Comparison of ENCODE assay signal across 30 cellular contexts in genomic region chrX:41553688-41554087, GRCh38.
A peak's percentile ranks its signal among the peaks of the same experiment; 100 is the strongest.
DNase-seq lines count a peak whose midpoint lies in the region; ATAC-seq lines count a peak whose summit lies in the region.
"Had no signal": no experiment of that assay in that cellular context is flagged by ENCODE, and none has a peak within 500 bp of the region (broad histone marks: within the 10 kb centered on the region; RNA-seq: fewer than 3 reads in every experiment).

No MANE protein-coding gene starts in this region.

- DNase-seq in EH (ENCODE audit: low read depth) (peak; percentile 49), dermis blood vessel endothelial cell (peak; percentile 2), iris pigment epithelial cell (ENCODE audit: low read depth) (peak; percentile 30), cerebellum (ENCODE audit: low spot score) (no peak), GM19240 (ENCODE audit: insufficient read length, low spot score) (no peak)
- no peak for DNase-seq in central memory CD4-positive, alpha-beta T cell
- DNase-seq in natural killer cell treated with Interleukin-12 subunit alpha and Interleukin-12 subunit beta and Interleukin-15 and Interleukin-18, amount 100 ng/mL, for 72 hours (ENCODE audit: low spot score), result no peak
- DNase-seq: ACHN; activated CD8-positive, alpha-beta memory T cell treated with anti-CD3 and anti-CD28 coated beads, Interleukin-2, amount 50 U/mL, for 48 hours; activated CD8-positive, alpha-beta T cell treated with anti-CD3 and anti-CD28 coated beads for 36 hours; activated naive CD4-positive, alpha-beta T cell treated with anti-CD3 and anti-CD28 coated beads, Interleukin-2, amount 10 ng/mL, durations not matched to agents 7 days and 5 days; adrenal gland; brain microvascular endothelial cell; foreskin melanocyte; GDM1; HCEC 1CT; heart left ventricle; kidney; NCI-H1092 treated with DMSO at 0.1 percent for 48 hours; NCI-H187 treated with DMSO at 0.1 percent for 48 hours; NCI-H524; NK-92 treated with Interleukin-12 subunit alpha and Interleukin-12 subunit beta, amount 100 ng/mL, for 24 hours; spleen; stimulated activated CD4-positive, alpha-beta T cell treated with anti-CD3 and anti-CD28 coated beads, Interleukin-2, amount 100 ng/mL, for 24 hours had no signal

- H3K4me3 Mint-ChIP-seq in natural killer cell treated with Interleukin-12 subunit alpha and Interleukin-12 subunit beta and Interleukin-15 and Interleukin-18, amount 100 ng/mL, for 72 hours, result no peak overlapping the region
- H3K4me3 Mint-ChIP-seq: activated CD8-positive, alpha-beta T cell treated with anti-CD3 and anti-CD28 coated beads for 36 hours; activated naive CD4-positive, alpha-beta T cell treated with anti-CD3 and anti-CD28 coated beads, Interleukin-2, amount 10 ng/mL, durations not matched to agents 7 days and 5 days; activated T-helper 1 cell treated with anti-CD3 and anti-CD28 coated beads, Interleukin-12 subunit alpha, Interleukin-12 subunit beta, Interleukin-2, Interleukin-4 antibody, amounts not matched to agents 30 ng/mL and 10 ng/mL and 1 ng/mL, durations not matched to agents 14 hours and 24 hours and 36 hours; stimulated activated naive CD8-positive, alpha-beta T cell treated with anti-CD3 and anti-CD28 coated beads, Interleukin-15, Interleukin-2, amounts not matched to agents 100 ng/mL and 50 ng/mL, for 24 hours had no signal

- peak overlapping the region; percentile 47 for H3K27ac ChIP-seq in KOPT-K1 (ENCODE audit: low read depth, low read length, poor library complexity, severe bottlenecking)
- H3K27ac ChIP-seq: adrenal gland, BLaER1, brain microvascular endothelial cell, heart left ventricle, right atrium auricular region, spleen had no signal

- peaks cover 4% of the 10 kb centered on the region for H3K36me3 ChIP-seq in KOPT-K1 (ENCODE audit: insufficient read depth, low read length)
- H3K36me3 ChIP-seq: adrenal gland, BLaER1, brain microvascular endothelial cell, right atrium auricular region had no signal

- no peaks in the 10 kb centered on the region for H3K9me3 Mint-ChIP-seq in natural killer cell treated with Interleukin-12 subunit alpha and Interleukin-12 subunit beta and Interleukin-15 and Interleukin-18, amount 100 ng/mL, for 72 hours
- H3K9me3 Mint-ChIP-seq: activated CD8-positive, alpha-beta T cell treated with anti-CD3 and anti-CD28 coated beads for 36 hours; activated naive CD4-positive, alpha-beta T cell treated with anti-CD3 and anti-CD28 coated beads, Interleukin-2, amount 10 ng/mL, durations not matched to agents 7 days and 5 days; activated T-helper 1 cell treated with anti-CD3 and anti-CD28 coated beads, Interleukin-12 subunit alpha, Interleukin-12 subunit beta, Interleukin-2, Interleukin-4 antibody, amounts not matched to agents 30 ng/mL and 10 ng/mL and 1 ng/mL, durations not matched to agents 14 hours and 24 hours and 36 hours; stimulated activated naive CD8-positive, alpha-beta T cell treated with anti-CD3 and anti-CD28 coated beads, Interleukin-15, Interleukin-2, amounts not matched to agents 100 ng/mL and 50 ng/mL, for 24 hours had no signal

- H3K4me1 Mint-ChIP-seq in natural killer cell treated with Interleukin-12 subunit alpha and Interleukin-12 subunit beta and Interleukin-15 and Interleukin-18, amount 100 ng/mL, for 72 hours (ENCODE audit: low read depth in 2 of 2), result peaks cover 11 to 14% of the 10 kb centered on the region in 2 donors

- no peaks in the 10 kb centered on the region for H3K9me3 ChIP-seq in KOPT-K1 (ENCODE audit: insufficient read depth, low read length, poor library complexity, severe bottlenecking)
- H3K9me3 ChIP-seq: adrenal gland, BLaER1, heart left ventricle, right atrium auricular region, spleen had no signal

- H3K27me3 Mint-ChIP-seq in natural killer cell treated with Interleukin-12 subunit alpha and Interleukin-12 subunit beta and Interleukin-15 and Interleukin-18, amount 100 ng/mL, for 72 hours, result peaks cover 0 to 7% of the 10 kb centered on the region in 2 donors
- H3K27me3 Mint-ChIP-seq: activated CD8-positive, alpha-beta T cell treated with anti-CD3 and anti-CD28 coated beads for 36 hours; activated naive CD4-positive, alpha-beta T cell treated with anti-CD3 and anti-CD28 coated beads, Interleukin-2, amount 10 ng/mL, durations not matched to agents 7 days and 5 days; stimulated activated naive CD8-positive, alpha-beta T cell treated with anti-CD3 and anti-CD28 coated beads, Interleukin-15, Interleukin-2, amounts not matched to agents 100 ng/mL and 50 ng/mL, for 24 hours had no signal

- ATAC-seq in natural killer cell treated with Interleukin-12 subunit alpha and Interleukin-12 subunit beta and Interleukin-15 and Interleukin-18, amount 100 ng/mL, for 72 hours, result no peak
- ATAC-seq: activated CD8-positive, alpha-beta T cell treated with anti-CD3 and anti-CD28 coated beads for 36 hours; heart left ventricle; Right ventricle myocardium inferior had no signal

- no peaks in the 10 kb centered on the region for H3K36me3 Mint-ChIP-seq in natural killer cell treated with Interleukin-12 subunit alpha and Interleukin-12 subunit beta and Interleukin-15 and Interleukin-18, amount 100 ng/mL, for 72 hours

- H3K27ac Mint-ChIP-seq in natural killer cell treated with Interleukin-12 subunit alpha and Interleukin-12 subunit beta and Interleukin-15 and Interleukin-18, amount 100 ng/mL, for 72 hours, result no peak overlapping the region
- H3K27ac Mint-ChIP-seq: activated CD8-positive, alpha-beta T cell treated with anti-CD3 and anti-CD28 coated beads for 36 hours; activated naive CD4-positive, alpha-beta T cell treated with anti-CD3 and anti-CD28 coated beads, Interleukin-2, amount 10 ng/mL, durations not matched to agents 7 days and 5 days; activated T-helper 1 cell treated with anti-CD3 and anti-CD28 coated beads, Interleukin-12 subunit alpha, Interleukin-12 subunit beta, Interleukin-2, Interleukin-4 antibody, amounts not matched to agents 30 ng/mL and 10 ng/mL and 1 ng/mL, durations not matched to agents 14 hours and 24 hours and 36 hours; stimulated activated naive CD8-positive, alpha-beta T cell treated with anti-CD3 and anti-CD28 coated beads, Interleukin-15, Interleukin-2, amounts not matched to agents 100 ng/mL and 50 ng/mL, for 24 hours had no signal

Comparison
In these comparisons a context has a peak if more than half of its experiments do, and no peak if none do; other contexts are left out.
1. DNase-seq: peak in EH (single experiment), dermis blood vessel endothelial cell (single experiment) and iris pigment epithelial cell (single experiment); none in cerebellum (single experiment), central memory CD4-positive, alpha-beta T cell (single experiment), natural killer cell treated with Interleukin-12 subunit alpha and Interleukin-12 subunit beta and Interleukin-15 and Interleukin-18, amount 100 ng/mL, for 72 hours (single experiment) and GM19240 (single experiment).